In the genomic region with DNA sequence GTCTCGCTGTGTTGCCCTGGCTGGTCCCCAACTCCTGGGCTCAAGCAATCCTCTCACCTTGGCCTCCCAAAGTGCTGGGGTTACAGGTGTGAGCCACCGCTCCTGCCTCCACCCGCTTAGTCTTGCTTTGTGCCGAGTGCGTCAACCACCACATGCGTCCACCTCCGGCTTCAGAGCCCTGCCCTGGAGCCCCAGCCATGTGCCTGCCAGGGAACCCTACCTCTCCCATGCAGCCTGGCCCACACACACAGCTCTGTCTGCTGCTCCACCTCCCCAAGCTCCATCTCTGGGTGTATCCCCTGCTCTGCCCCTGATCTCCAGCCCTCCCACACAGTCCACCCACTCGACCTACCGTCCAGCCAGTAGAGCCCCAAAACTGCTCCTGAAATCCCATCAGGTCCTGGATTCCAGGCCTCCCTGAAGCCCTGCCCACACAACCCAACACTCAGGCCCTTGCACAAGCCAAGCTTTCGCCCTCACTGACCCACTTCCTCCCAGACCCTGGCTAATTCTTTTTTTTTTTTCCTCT, we compare ENCODE assay signal across 1 cellular context.
TF ChIP-seq lines count a peak whose summit lies in the region.

No MANE protein-coding gene starts in this region.

TF ChIP-seq in HEK293, 187 proteins besides CTCF, POLR2A, EP300 and RAD21:
- TF ChIP-seq, protein P1, sequence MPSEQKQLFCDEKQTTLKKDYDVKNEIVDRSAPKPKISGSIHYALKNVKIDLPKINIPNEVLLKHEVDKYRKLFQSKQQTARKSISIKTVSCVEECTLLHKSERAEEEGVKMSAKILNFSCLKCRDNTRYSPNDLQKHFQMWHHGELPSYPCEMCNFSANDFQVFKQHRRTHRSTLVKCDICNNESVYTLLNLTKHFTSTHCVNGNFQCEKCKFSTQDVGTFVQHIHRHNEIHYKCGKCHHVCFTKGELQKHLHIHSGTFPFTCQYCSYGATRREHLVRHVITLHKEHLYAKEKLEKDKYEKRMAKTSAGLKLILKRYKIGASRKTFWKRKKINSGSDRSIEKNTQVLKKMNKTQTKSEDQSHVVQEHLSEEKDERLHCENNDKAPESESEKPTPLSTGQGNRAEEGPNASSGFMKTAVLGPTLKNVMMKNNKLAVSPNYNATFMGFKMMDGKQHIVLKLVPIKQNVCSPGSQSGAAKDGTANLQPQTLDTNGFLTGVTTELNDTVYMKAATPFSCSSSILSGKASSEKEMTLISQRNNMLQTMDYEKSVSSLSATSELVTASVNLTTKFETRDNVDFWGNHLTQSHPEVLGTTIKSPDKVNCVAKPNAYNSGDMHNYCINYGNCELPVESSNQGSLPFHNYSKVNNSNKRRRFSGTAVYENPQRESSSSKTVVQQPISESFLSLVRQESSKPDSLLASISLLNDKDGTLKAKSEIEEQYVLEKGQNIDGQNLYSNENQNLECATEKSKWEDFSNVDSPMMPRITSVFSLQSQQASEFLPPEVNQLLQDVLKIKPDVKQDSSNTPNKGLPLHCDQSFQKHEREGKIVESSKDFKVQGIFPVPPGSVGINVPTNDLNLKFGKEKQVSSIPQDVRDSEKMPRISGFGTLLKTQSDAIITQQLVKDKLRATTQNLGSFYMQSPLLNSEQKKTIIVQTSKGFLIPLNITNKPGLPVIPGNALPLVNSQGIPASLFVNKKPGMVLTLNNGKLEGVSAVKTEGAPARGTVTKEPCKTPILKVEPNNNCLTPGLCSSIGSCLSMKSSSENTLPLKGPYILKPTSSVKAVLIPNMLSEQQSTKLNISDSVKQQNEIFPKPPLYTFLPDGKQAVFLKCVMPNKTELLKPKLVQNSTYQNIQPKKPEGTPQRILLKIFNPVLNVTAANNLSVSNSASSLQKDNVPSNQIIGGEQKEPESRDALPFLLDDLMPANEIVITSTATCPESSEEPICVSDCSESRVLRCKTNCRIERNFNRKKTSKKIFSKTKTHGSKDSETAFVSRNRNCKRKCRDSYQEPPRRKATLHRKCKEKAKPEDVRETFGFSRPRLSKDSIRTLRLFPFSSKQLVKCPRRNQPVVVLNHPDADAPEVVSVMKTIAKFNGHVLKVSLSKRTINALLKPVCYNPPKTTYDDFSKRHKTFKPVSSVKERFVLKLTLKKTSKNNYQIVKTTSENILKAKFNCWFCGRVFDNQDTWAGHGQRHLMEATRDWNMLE (tag by site-specific recombination; conservative IDR thresholded peaks at IDR 0.05; ENCODE audit: low read depth) = no peak
- TF ChIP-seq ZFHX2 (tag by site-specific recombination; conservative IDR thresholded peaks at IDR 0.05) (peak; percentile 82), KLF17 (tag by site-specific recombination; IDR thresholded peaks at IDR 0.05) (no peak), FEZF1 (tag by site-specific recombination; IDR thresholded peaks at IDR 0.05) (no peak), ZNF404 (tag by site-specific recombination; IDR thresholded peaks at IDR 0.05) (no peak), ZNF747 (tag by site-specific recombination; IDR thresholded peaks at IDR 0.05) (no peak), EGR2 (tag by site-specific recombination; IDR thresholded peaks at IDR 0.05; ENCODE audit: low read depth) (peak; percentile 69), ZNF114 (tag by site-specific recombination; IDR thresholded peaks at IDR 0.05) (no peak)
- TF ChIP-seq, protein P2, sequence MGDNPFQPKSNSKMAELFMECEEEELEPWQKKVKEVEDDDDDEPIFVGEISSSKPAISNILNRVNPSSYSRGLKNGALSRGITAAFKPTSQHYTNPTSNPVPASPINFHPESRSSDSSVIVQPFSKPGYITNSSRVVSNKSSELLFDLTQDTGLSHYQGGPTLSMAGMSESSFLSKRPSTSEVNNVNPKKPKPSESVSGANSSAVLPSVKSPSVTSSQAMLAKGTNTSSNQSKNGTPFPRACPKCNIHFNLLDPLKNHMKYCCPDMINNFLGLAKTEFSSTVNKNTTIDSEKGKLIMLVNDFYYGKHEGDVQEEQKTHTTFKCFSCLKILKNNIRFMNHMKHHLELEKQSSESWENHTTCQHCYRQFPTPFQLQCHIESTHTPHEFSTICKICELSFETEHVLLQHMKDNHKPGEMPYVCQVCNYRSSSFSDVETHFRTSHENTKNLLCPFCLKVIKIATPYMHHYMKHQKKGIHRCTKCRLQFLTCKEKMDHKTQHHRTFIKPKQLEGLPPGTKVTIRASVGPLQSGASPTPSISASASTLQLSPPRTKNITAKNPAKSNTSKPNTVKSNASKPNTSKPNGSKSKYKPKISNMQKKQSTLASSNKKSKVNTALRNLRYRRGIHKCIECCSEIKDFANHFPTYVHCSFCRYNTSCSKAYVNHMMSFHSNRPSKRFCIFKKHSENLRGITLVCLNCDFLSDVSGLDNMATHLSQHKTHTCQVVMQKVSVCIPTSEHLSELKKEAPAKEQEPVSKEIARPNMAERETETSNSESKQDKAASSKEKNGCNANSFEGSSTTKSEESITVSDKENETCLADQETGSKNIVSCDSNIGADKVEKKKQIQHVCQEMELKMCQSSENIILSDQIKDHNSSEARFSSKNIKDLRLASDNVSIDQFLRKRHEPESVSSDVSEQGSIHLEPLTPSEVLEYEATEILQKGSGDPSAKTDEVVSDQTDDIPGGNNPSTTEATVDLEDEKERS (tag by site-specific recombination; IDR thresholded peaks at IDR 0.05) = no peak
